1 cellular context compared by ENCODE assay signal in genomic region chr10:126252884-126253612, GRCh38.
TF ChIP-seq lines count a peak whose summit lies in the region.

No MANE protein-coding gene starts in this region.

TF ChIP-seq in HEK293, 187 proteins besides CTCF, POLR2A, EP300 and RAD21 (continued from another document):
- TF ChIP-seq KLF17 (tag by site-specific recombination; IDR thresholded peaks at IDR 0.05) (peak; percentile 74; the same call in 1 of the 2 replicates), RBAK (tag by site-specific recombination; IDR thresholded peaks at IDR 0.05) (no peak), ZNF664 (tag by site-specific recombination; IDR thresholded peaks at IDR 0.05) (no peak), ZNF843 (tag by site-specific recombination; IDR thresholded peaks at IDR 0.05) (peak; percentile 83), ZNF366 (tag by site-specific recombination; conservative IDR thresholded peaks at IDR 0.05) (no peak), ZNF24 (tag by site-specific recombination; IDR thresholded peaks at IDR 0.05) (0 out of 2 replicates have a peak, but pooled peaks have one; percentile 33), ZNF202 (tag by site-specific recombination; IDR thresholded peaks at IDR 0.05; ENCODE audit: borderline replicate concordance) (no peak), INSM2 (tag by site-specific recombination; IDR thresholded peaks at IDR 0.05) (peak; percentile 92), EGR2 (tag by site-specific recombination; IDR thresholded peaks at IDR 0.05; ENCODE audit: low read depth) (0 out of 2 replicates have a peak, but pooled peaks have one; percentile 15), ZNF629 (tag by site-specific recombination; IDR thresholded peaks at IDR 0.05) (peak; percentile 92), FEZF1 (tag by site-specific recombination; IDR thresholded peaks at IDR 0.05) (peak; percentile 67), ZNF37A (tag by site-specific recombination; IDR thresholded peaks at IDR 0.05) (no peak), SP3 (tag by site-specific recombination; IDR thresholded peaks at IDR 0.05) (peak; percentile 10; the same call in 1 of the 2 replicates), ZNF830 (tag by site-specific recombination; IDR thresholded peaks at IDR 0.05; ENCODE audit: low read depth) (no peak), AEBP2 (tag by site-specific recombination; IDR thresholded peaks at IDR 0.05; ENCODE audit: borderline replicate concordance) (no peak), ZBTB10 (tag by site-specific recombination; IDR thresholded peaks at IDR 0.05) (no peak), MZF1 (tag by site-specific recombination; IDR thresholded peaks at IDR 0.05; ENCODE audit: borderline replicate concordance) (no peak), ZNF10 (tag by site-specific recombination; IDR thresholded peaks at IDR 0.05) (no peak), ZXDB (tag by site-specific recombination; IDR thresholded peaks at IDR 0.05) (peak; percentile 65), ZNF16 (tag by site-specific recombination; IDR thresholded peaks at IDR 0.05; ENCODE audit: low read depth) (no peak), ZNF600 (tag by site-specific recombination; IDR thresholded peaks at IDR 0.05) (peak; percentile 80; the same call in 1 of the 2 replicates)
- TF ChIP-seq, protein P1, sequence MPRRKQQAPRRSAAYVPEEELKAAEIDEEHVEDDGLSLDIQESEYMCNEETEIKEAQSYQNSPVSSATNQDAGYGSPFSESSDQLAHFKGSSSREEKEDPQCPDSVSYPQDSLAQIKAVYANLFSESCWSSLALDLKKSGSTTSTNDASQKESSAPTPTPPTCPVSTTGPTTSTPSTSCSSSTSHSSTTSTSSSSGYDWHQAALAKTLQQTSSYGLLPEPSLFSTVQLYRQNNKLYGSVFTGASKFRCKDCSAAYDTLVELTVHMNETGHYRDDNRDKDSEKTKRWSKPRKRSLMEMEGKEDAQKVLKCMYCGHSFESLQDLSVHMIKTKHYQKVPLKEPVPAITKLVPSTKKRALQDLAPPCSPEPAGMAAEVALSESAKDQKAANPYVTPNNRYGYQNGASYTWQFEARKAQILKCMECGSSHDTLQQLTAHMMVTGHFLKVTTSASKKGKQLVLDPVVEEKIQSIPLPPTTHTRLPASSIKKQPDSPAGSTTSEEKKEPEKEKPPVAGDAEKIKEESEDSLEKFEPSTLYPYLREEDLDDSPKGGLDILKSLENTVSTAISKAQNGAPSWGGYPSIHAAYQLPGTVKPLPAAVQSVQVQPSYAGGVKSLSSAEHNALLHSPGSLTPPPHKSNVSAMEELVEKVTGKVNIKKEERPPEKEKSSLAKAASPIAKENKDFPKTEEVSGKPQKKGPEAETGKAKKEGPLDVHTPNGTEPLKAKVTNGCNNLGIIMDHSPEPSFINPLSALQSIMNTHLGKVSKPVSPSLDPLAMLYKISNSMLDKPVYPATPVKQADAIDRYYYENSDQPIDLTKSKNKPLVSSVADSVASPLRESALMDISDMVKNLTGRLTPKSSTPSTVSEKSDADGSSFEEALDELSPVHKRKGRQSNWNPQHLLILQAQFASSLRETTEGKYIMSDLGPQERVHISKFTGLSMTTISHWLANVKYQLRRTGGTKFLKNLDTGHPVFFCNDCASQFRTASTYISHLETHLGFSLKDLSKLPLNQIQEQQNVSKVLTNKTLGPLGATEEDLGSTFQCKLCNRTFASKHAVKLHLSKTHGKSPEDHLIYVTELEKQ (tag by site-specific recombination; IDR thresholded peaks at IDR 0.05; ENCODE audit: borderline replicate concordance), result peak; percentile 65; the same call in 1 of the 2 replicates
- TF ChIP-seq, protein P2, sequence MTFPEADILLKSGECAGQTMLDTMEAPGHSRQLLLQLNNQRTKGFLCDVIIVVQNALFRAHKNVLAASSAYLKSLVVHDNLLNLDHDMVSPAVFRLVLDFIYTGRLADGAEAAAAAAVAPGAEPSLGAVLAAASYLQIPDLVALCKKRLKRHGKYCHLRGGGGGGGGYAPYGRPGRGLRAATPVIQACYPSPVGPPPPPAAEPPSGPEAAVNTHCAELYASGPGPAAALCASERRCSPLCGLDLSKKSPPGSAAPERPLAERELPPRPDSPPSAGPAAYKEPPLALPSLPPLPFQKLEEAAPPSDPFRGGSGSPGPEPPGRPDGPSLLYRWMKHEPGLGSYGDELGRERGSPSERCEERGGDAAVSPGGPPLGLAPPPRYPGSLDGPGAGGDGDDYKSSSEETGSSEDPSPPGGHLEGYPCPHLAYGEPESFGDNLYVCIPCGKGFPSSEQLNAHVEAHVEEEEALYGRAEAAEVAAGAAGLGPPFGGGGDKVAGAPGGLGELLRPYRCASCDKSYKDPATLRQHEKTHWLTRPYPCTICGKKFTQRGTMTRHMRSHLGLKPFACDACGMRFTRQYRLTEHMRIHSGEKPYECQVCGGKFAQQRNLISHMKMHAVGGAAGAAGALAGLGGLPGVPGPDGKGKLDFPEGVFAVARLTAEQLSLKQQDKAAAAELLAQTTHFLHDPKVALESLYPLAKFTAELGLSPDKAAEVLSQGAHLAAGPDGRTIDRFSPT (tag by site-specific recombination; IDR thresholded peaks at IDR 0.05), result 0 out of 2 replicates have a peak, but pooled peaks have one; percentile 17
- TF ChIP-seq, protein P3, sequence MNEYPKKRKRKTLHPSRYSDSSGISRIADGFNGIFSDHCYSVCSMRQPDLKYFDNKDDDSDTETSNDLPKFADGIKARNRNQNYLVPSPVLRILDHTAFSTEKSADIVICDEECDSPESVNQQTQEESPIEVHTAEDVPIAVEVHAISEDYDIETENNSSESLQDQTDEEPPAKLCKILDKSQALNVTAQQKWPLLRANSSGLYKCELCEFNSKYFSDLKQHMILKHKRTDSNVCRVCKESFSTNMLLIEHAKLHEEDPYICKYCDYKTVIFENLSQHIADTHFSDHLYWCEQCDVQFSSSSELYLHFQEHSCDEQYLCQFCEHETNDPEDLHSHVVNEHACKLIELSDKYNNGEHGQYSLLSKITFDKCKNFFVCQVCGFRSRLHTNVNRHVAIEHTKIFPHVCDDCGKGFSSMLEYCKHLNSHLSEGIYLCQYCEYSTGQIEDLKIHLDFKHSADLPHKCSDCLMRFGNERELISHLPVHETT (tag by site-specific recombination; IDR thresholded peaks at IDR 0.05), result peak; percentile 89
- TF ChIP-seq, protein P4, sequence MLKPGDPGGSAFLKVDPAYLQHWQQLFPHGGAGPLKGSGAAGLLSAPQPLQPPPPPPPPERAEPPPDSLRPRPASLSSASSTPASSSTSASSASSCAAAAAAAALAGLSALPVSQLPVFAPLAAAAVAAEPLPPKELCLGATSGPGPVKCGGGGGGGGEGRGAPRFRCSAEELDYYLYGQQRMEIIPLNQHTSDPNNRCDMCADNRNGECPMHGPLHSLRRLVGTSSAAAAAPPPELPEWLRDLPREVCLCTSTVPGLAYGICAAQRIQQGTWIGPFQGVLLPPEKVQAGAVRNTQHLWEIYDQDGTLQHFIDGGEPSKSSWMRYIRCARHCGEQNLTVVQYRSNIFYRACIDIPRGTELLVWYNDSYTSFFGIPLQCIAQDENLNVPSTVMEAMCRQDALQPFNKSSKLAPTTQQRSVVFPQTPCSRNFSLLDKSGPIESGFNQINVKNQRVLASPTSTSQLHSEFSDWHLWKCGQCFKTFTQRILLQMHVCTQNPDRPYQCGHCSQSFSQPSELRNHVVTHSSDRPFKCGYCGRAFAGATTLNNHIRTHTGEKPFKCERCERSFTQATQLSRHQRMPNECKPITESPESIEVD (tag by site-specific recombination; IDR thresholded peaks at IDR 0.05), result 0 out of 2 replicates have a peak, but pooled peaks have one; percentile 20
